ENCODE assay signal across 8 cellular contexts in the genomic region with DNA sequence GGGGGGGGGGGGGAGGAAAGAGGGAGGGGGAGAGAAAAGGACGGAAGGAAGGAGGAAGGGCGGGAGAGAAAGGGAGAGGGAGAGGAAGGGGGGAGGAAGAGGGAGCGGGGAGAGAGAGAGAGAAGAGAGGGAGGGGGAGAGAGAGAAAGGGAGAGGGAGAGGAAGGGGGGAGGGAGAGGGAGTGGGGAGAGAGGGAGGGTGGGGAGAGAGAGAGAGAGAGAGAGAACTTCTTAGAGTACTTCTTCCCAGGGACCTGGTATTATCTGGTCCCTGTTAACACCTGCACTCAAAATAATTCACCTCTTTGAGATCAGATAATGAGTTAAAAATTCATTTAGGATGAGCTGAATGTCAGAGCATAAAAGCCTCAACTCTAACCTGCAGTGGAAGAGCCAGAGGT. TPM values are rescaled to one million over a fixed set of nuclear protein-coding genes. Genes with fewer than 3 reads are reported as not detected.
DNase-seq lines count a peak whose midpoint lies in the region; ATAC-seq, FAIRE-seq and TF ChIP-seq lines count a peak whose summit lies in the region.

No MANE protein-coding gene starts in this region.

- CTCF ChIA-PET in SK-N-SH (lab: Yijun Ruan, JAX) = interaction anchor here (5.9 kb wide), 1 partner anchor 419 kb away, joined by 29 read pairs; no protein-coding TSS in a partner anchor

- H3K9ac ChIP-seq in SK-N-SH (peak overlapping the region; percentile 98), adipocyte (ENCODE audit: low read length) (peak overlapping the region; percentile 100), kidney (ENCODE audit: low read length in 2 of 2) (peak overlapping the region; percentile 79 to 93)

- intact Hi-C loops in kidney (cut with DNase I) = no loop called here

- TF ChIP-seq CTCF in SK-N-SH (IDR thresholded peaks at IDR 0.05) = no peak
- no peak for TF ChIP-seq CTCF in kidney (IDR thresholded peaks at IDR 0.05; ENCODE audit: borderline replicate concordance, extremely low read depth, insufficient read depth)
- no peak for TF ChIP-seq CTCF in suprapubic skin (IDR thresholded peaks at IDR 0.05)

- H3K27ac ChIP-seq in SK-N-SH (ENCODE audit: low read depth in 2 of 2, low read length in 1 of 2) (peak overlapping the region in 1 of 2 experiments; percentile 89; a peak in 1 of 4 replicates), kidney (ENCODE audit: low read depth in 2 of 2, low read length in 2 of 2) (no peak overlapping the region), suprapubic skin (peak overlapping the region; percentile 85)

- no peak for ATAC-seq in SK-N-SH treated with all-trans-retinoic acid at 6 μM for 48 hours
- no peak for ATAC-seq in activated CD4-positive, CD25-positive, alpha-beta regulatory T cell treated with anti-CD3 and anti-CD28 coated beads, Interleukin-2, amount 50 U/mL, for 24 hours

- no peaks in the 10 kb centered on the region for H3F3A ChIP-seq in SK-N-SH (replicated peaks; ENCODE audit: insufficient read depth)

- no peak for TF ChIP-seq RAD21 in SK-N-SH (IDR thresholded peaks at IDR 0.05; ENCODE audit: low read length)

- FAIRE-seq in kidney (lab: Jason Lieb, UNC) = no peak

- 30% methylated on average over 3 of the region's 3 CpGs for WGBS in SK-N-SH (ENCODE audit: low lambda C conversion rate)
- 0% methylated on average over 3 of the region's 3 CpGs for WGBS in suprapubic skin

- peak overlapping the region; percentile 97 for H3K4me2 ChIP-seq in SK-N-SH

- TF ChIP-seq EP300 in SK-N-SH (IDR thresholded peaks at IDR 0.05; ENCODE audit: borderline replicate concordance in 1 of 2, low read depth in 1 of 2, low read length in 1 of 2) (no peak), suprapubic skin (IDR thresholded peaks at IDR 0.05) (no peak)

- H3K4me3 ChIP-seq in SK-N-SH (ENCODE audit: low read depth in 2 of 2, low read length in 1 of 2) (peak overlapping the region; percentile 97 to 100), adipocyte (ENCODE audit: low read length) (peak overlapping the region; percentile 99), kidney (ENCODE audit: low read length in 2 of 2) (peak overlapping the region; percentile 84 to 100), suprapubic skin (peak overlapping the region; percentile 81)

- H3K9me3 ChIP-seq in SK-N-SH (no peaks in the 10 kb centered on the region), adipocyte (ENCODE audit: control insufficient read depth, low read length) (no peaks in the 10 kb centered on the region), kidney (ENCODE audit: control insufficient read depth in 1 of 2, low read length in 2 of 2) (no peaks in the 10 kb centered on the region), suprapubic skin (no peaks in the 10 kb centered on the region)

- no peak for DNase-seq in SK-N-SH
- peak; percentile 16 for DNase-seq in adipocyte (ENCODE audit: low read depth)
- no peak for DNase-seq in kidney
- peak in 1 of 2 donors; percentile 1 for DNase-seq in suprapubic skin (ENCODE audit: low spot score in 2 of 2)
- no peak for DNase-seq in anterior cingulate cortex (lab: John Stamatoyannopoulos, UW)
- no peak for DNase-seq in ACHN

- TF ChIP-seq POLR2A in suprapubic skin (IDR thresholded peaks at IDR 0.05) = no peak

- in situ Hi-C loops in ACHN (cut with HindIII; ENCODE audit: low pct_ligation_motif_present, low pct_unique_long_range_greater_than_20kb, low sequenced_read_pairs) = no loop called here

- 0 out of 2 replicates have a peak, but pooled peaks cover 1% of the 10 kb centered on the region for H3K27me3 ChIP-seq in SK-N-SH (ENCODE audit: insufficient read depth)
- peaks cover 8% of the 10 kb centered on the region for H3K27me3 ChIP-seq in adipocyte (replicated peaks; ENCODE audit: control insufficient read depth, insufficient read depth, low read length)
- H3K27me3 ChIP-seq in suprapubic skin = no peaks in the 10 kb centered on the region

- no peak overlapping the region for H2AFZ ChIP-seq in SK-N-SH (ENCODE audit: low read depth)

- H3K4me1 ChIP-seq in SK-N-SH (ENCODE audit: control insufficient read depth in 1 of 2, insufficient read depth in 2 of 2, low read depth in 1 of 2, low read length in 1 of 2) = peaks cover 4 to 8% of the 10 kb centered on the region in 2 experiments; a peak in 3 of 4 replicates
- peaks cover 22% of the 10 kb centered on the region for H3K4me1 ChIP-seq in adipocyte (ENCODE audit: control insufficient read depth, insufficient read depth, low read length)
- peaks cover 3 to 23% of the 10 kb centered on the region in 2 donors for H3K4me1 ChIP-seq in kidney (ENCODE audit: control insufficient read depth in 1 of 2, insufficient read depth in 1 of 2, low read depth in 1 of 2, low read length in 2 of 2)
- H3K4me1 ChIP-seq in suprapubic skin = peaks cover 33% of the 10 kb centered on the region

- H3K9me2 ChIP-seq in SK-N-SH = no peaks in the 10 kb centered on the region

- POLR2A ChIA-PET in SK-N-SH (lab: Yijun Ruan, JAX) = no interaction called here

- H3K36me3 ChIP-seq in SK-N-SH (replicated peaks in 1 of 2; ENCODE audit: control insufficient read depth in 1 of 2, insufficient read depth in 2 of 2, low read length in 1 of 2) = peaks cover 37 to 40% of the 10 kb centered on the region in 2 experiments
- H3K36me3 ChIP-seq in adipocyte (ENCODE audit: control insufficient read depth, insufficient read depth, low read length, severe bottlenecking) = peaks cover 41% of the 10 kb centered on the region
- peaks cover 17 to 26% of the 10 kb centered on the region in 2 donors for H3K36me3 ChIP-seq in kidney (ENCODE audit: control insufficient read depth in 1 of 2, insufficient read depth in 2 of 2, low read length in 2 of 2)
- H3K36me3 ChIP-seq in suprapubic skin = peaks cover 37% of the 10 kb centered on the region

- H4K20me1 ChIP-seq in SK-N-SH (ENCODE audit: insufficient read depth) = peaks cover 32% of the 10 kb centered on the region

- peaks cover 53% of the 10 kb centered on the region for H3K79me2 ChIP-seq in SK-N-SH (ENCODE audit: insufficient read depth)

TF ChIP-seq in SK-N-SH, 30 proteins besides CTCF, POLR2A, EP300 and RAD21 (continues in another document):
- TF ChIP-seq, protein P1, sequence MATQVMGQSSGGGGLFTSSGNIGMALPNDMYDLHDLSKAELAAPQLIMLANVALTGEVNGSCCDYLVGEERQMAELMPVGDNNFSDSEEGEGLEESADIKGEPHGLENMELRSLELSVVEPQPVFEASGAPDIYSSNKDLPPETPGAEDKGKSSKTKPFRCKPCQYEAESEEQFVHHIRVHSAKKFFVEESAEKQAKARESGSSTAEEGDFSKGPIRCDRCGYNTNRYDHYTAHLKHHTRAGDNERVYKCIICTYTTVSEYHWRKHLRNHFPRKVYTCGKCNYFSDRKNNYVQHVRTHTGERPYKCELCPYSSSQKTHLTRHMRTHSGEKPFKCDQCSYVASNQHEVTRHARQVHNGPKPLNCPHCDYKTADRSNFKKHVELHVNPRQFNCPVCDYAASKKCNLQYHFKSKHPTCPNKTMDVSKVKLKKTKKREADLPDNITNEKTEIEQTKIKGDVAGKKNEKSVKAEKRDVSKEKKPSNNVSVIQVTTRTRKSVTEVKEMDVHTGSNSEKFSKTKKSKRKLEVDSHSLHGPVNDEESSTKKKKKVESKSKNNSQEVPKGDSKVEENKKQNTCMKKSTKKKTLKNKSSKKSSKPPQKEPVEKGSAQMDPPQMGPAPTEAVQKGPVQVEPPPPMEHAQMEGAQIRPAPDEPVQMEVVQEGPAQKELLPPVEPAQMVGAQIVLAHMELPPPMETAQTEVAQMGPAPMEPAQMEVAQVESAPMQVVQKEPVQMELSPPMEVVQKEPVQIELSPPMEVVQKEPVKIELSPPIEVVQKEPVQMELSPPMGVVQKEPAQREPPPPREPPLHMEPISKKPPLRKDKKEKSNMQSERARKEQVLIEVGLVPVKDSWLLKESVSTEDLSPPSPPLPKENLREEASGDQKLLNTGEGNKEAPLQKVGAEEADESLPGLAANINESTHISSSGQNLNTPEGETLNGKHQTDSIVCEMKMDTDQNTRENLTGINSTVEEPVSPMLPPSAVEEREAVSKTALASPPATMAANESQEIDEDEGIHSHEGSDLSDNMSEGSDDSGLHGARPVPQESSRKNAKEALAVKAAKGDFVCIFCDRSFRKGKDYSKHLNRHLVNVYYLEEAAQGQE (IDR thresholded peaks at IDR 0.05; ENCODE audit: low read depth, low read length) = no peak
- no peak for TF ChIP-seq GATA2 (CRISPR knock-in tag; IDR thresholded peaks at IDR 0.05)

TF ChIP-seq in SK-N-SH treated with all-trans-retinoic acid at 6 μM for 48 hours, 23 proteins besides CTCF, POLR2A, EP300 and RAD21:
- TF ChIP-seq ZNF70 (CRISPR knock-in tag; IDR thresholded peaks at IDR 0.05) (no peak), ISL1 (CRISPR knock-in tag; IDR thresholded peaks at IDR 0.05) (no peak), ZFP30 (CRISPR knock-in tag; IDR thresholded peaks at IDR 0.05) (no peak), GLIS3 (CRISPR knock-in tag; IDR thresholded peaks at IDR 0.05) (no peak), ARNTL (CRISPR knock-in tag; IDR thresholded peaks at IDR 0.05; ENCODE audit: borderline replicate concordance, low read depth) (no peak), SNAI2 (CRISPR knock-in tag; IDR thresholded peaks at IDR 0.05) (no peak)
- TF ChIP-seq, protein P2, sequence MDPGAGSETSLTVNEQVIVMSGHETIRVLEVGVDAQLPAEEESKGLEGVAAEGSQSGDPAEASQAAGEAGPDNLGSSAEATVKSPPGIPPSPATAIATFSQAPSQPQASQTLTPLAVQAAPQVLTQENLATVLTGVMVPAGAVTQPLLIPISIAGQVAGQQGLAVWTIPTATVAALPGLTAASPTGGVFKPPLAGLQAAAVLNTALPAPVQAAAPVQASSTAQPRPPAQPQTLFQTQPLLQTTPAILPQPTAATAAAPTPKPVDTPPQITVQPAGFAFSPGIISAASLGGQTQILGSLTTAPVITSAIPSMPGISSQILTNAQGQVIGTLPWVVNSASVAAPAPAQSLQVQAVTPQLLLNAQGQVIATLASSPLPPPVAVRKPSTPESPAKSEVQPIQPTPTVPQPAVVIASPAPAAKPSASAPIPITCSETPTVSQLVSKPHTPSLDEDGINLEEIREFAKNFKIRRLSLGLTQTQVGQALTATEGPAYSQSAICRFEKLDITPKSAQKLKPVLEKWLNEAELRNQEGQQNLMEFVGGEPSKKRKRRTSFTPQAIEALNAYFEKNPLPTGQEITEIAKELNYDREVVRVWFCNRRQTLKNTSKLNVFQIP (CRISPR knock-in tag; IDR thresholded peaks at IDR 0.05; ENCODE audit: borderline replicate concordance, low read depth) = no peak
TF ChIP-seq in SK-N-SH treated with all-trans-retinoic acid at 6 μM for 48 hours: peak in this region for 0.

RNA-seq across cellular contexts. Expression of gene SEC13, which starts 1.1 kb away (rescaled TPM):
- polyA plus RNA-seq in SK-N-SH (2012; rRNA removed) (198 and 215 TPM in 2 replicates), kidney (ENCODE audit: insufficient read depth, low read depth, low replicate concordance) (136 TPM)
- 114 and 157 TPM in 2 replicates for polyA plus RNA-seq in SK-N-SH (2012; cell fraction: cytosol; rRNA removed)
- 214 and 216 TPM in 2 replicates for polyA plus RNA-seq in SK-N-SH (2012; cell fraction: nucleus; rRNA removed)
- total RNA-seq in kidney (81.2 TPM), suprapubic skin (100 to 1,000 TPM; 104 to 137 (median 118) TPM)

RNA-seq across cellular contexts. Expression of gene GHRL, which starts 27.1 kb away (rescaled TPM):
- polyA plus RNA-seq in SK-N-SH (2012; rRNA removed) = not detected in 2 replicates
- not detected in 2 replicates for polyA plus RNA-seq in SK-N-SH (2012; cell fraction: cytosol; rRNA removed)
- 0.29 and 0.31 TPM in 2 replicates for polyA plus RNA-seq in SK-N-SH (2012; cell fraction: nucleus; rRNA removed)
- 1.2 TPM for total RNA-seq in kidney
- 0.73 TPM for polyA plus RNA-seq in kidney (ENCODE audit: insufficient read depth, low read depth, low replicate concordance)
- total RNA-seq in suprapubic skin = under 1 TPM in 1 of 4 donors, not detected in 3; 0.80 TPM
